27 cellular contexts compared by ENCODE assay signal in genomic region chr19:49718991-49719390, GRCh38. TPM values are rescaled to one million over a fixed set of nuclear protein-coding genes. Genes with fewer than 3 reads are reported as not detected.
DNase-seq lines count a peak whose midpoint lies in the region; ATAC-seq, FAIRE-seq and TF ChIP-seq lines count a peak whose summit lies in the region.
"Had no signal": no experiment of that assay in that cellular context is flagged by ENCODE, and none has a peak within 500 bp of the region (broad histone marks: within the 10 kb centered on the region; RNA-seq: fewer than 3 reads in every experiment).

No MANE protein-coding gene starts in this region.

- H2AFZ ChIP-seq in ACC112 (ENCODE audit: low read length, unreplicated experiment) (no peak overlapping the region), K562 (ENCODE audit: low read depth, low read length) (no peak overlapping the region)
- H2AFZ ChIP-seq: hepatocyte had no signal

- intact Hi-C loops in CD4-positive, alpha-beta memory T cell (cut with micrococcal nuclease): loop anchor here (5.0 kb wide), 1 partner anchor 158 kb away; the partner anchor contains the start of genes AKT1S1 and TBC1D17
- intact Hi-C loops in K562 (cut with micrococcal nuclease): loop anchor here (10.0 kb wide), 1 partner anchor 156 kb away; the partner anchor contains the start of genes AKT1S1 and TBC1D17

- TF ChIP-seq EP300 in K562 (IDR thresholded peaks at IDR 0.05; ENCODE audit: low read length): no peak

- peaks cover 7 to 12% (median 10%) of the 10 kb centered on the region in 4 donors for H3K4me1 Mint-ChIP-seq in CD4-positive, alpha-beta memory T cell
- H3K4me1 Mint-ChIP-seq in nephron: peaks cover 16% of the 10 kb centered on the region

- TF ChIP-seq POLR2A in K562 (conservative IDR thresholded peaks at IDR 0.05): no peak

- H4K20me1 ChIP-seq in K562 (replicated peaks; ENCODE audit: control insufficient read depth, insufficient read depth, low read length): no peaks in the 10 kb centered on the region

- H3K4me3 ChIP-seq in ACC112 (ENCODE audit: low read depth, low read length) (no peak overlapping the region), K562 (no peak overlapping the region)
- H3K4me3 ChIP-seq in CD4-positive, alpha-beta memory T cell (ENCODE audit: low read length in 2 of 2): no peak overlapping the region
- H3K4me3 ChIP-seq: cardiac muscle cell, gastrocnemius medialis, hepatocyte, transverse colon had no signal

- no peak for TF ChIP-seq RAD21 in K562 (CRISPR knock-in tag; conservative IDR thresholded peaks at IDR 0.05 in 1 of 2, IDR thresholded peaks at IDR 0.05 in 1 of 2)

- CTCF ChIA-PET in CD4-positive, alpha-beta memory T cell (lab: Charles Lee; ENCODE audit: partially characterized antibody): no interaction called here
- CTCF ChIA-PET in K562 (lab: Yijun Ruan, JAX; ENCODE audit: low intra/inter-chr PET ratio): no interaction called here

- no peak for FAIRE-seq in K562 (lab: Jason Lieb, UNC)
- FAIRE-seq: HTR-8/SVneo had no signal

- POLR2A ChIA-PET in CD4-positive, alpha-beta memory T cell (lab: Charles Lee; ENCODE audit: partially characterized antibody): interaction anchor here (1.1 kb wide), 1 partner anchor 133 kb away, joined by 3 read pairs; no protein-coding TSS in a partner anchor
- POLR2A ChIA-PET in K562 (lab: Yijun Ruan, JAX): no interaction called here

- H3K9me3 ChIP-seq in CD4-positive, alpha-beta memory T cell (ENCODE audit: control insufficient read depth in 1 of 2, low read length in 2 of 2): no peaks in the 10 kb centered on the region
- no peaks in the 10 kb centered on the region for H3K9me3 ChIP-seq in K562 (replicated peaks; ENCODE audit: control insufficient read depth, insufficient read depth, low read depth, low read length)
- H3K9me3 ChIP-seq: gastrocnemius medialis, transverse colon had no signal

- peak overlapping the region in 7 of 8 donors; percentile 15 to 67 (median 55) for H3K4me3 Mint-ChIP-seq in CD4-positive, alpha-beta memory T cell
- peak overlapping the region; percentile 27 to 63 (median 56) for H3K4me3 Mint-ChIP-seq in nephron

- ATAC-seq in K562 (no peak), GM21529 (IDR thresholded peaks at IDR 0.05; ENCODE audit: unreplicated experiment) (no peak), HG02763 (IDR thresholded peaks at IDR 0.05; ENCODE audit: unreplicated experiment) (no peak)
- ATAC-seq: gastrocnemius medialis, left colon had no signal

- BruUV-seq in K562 (replicated peaks; lab: Mats Ljungman, UMichigan): TSS peak; percentile 71

- H3K9me1 ChIP-seq in K562 (ENCODE audit: control insufficient read depth, insufficient read depth, low read length): no peaks in the 10 kb centered on the region

- H3K79me2 ChIP-seq in ACC112 (ENCODE audit: control insufficient read depth, insufficient read depth, low read length, unreplicated experiment): no peaks in the 10 kb centered on the region
- H3K79me2 ChIP-seq in K562 (ENCODE audit: control insufficient read depth, insufficient read depth, low read length): no peaks in the 10 kb centered on the region
- H3K79me2 ChIP-seq: hepatocyte had no signal

- TF ChIP-seq CTCF in K562 (IDR thresholded peaks at IDR 0.05 in 2 of 3, conservative IDR thresholded peaks at IDR 0.05 in 1 of 3; ENCODE audit: insufficient read depth in 2 of 3, low read depth in 1 of 3, low read length in 3 of 3) (no peak), nephron (IDR thresholded peaks at IDR 0.05; ENCODE audit: unreplicated experiment in 3 of 3) (no peak)

- H3K36me3 ChIP-seq in ACC112 (ENCODE audit: insufficient read depth, low read length) (no peaks in the 10 kb centered on the region), K562 (ENCODE audit: control insufficient read depth, insufficient read depth, low read length) (peaks cover 2% of the 10 kb centered on the region; the same call in 1 of the 3 replicates)
- H3K36me3 ChIP-seq in CD4-positive, alpha-beta memory T cell (ENCODE audit: insufficient read depth, low read length): no peaks in the 10 kb centered on the region
- H3K36me3 ChIP-seq: cardiac muscle cell, gastrocnemius medialis, transverse colon had no signal

- peak overlapping the region in 5 of 7 donors; percentile 47 to 98 (median 79) for H3K27ac Mint-ChIP-seq in CD4-positive, alpha-beta memory T cell
- peak overlapping the region in 2 of 3 experiments; percentile 79 to 93 for H3K27ac Mint-ChIP-seq in nephron

- WGBS in K562 (ENCODE audit: insufficient coverage, low coverage, missing lambda C conversion rate): 81% methylated on average over 6 of the region's 6 CpGs

- no peak overlapping the region for H3K9ac ChIP-seq in K562 (ENCODE audit: insufficient read depth in 1 of 2, low read depth in 2 of 2, low read length in 2 of 2)

- H3K27me3 ChIP-seq in ACC112 (ENCODE audit: insufficient read depth, low read length) (no peaks in the 10 kb centered on the region), K562 (ENCODE audit: control insufficient read depth in 2 of 2, insufficient read depth in 2 of 2, low read length in 2 of 2) (no peaks in the 10 kb centered on the region)
- no peaks in the 10 kb centered on the region for H3K27me3 ChIP-seq in CD4-positive, alpha-beta memory T cell (ENCODE audit: insufficient read depth, low read length)
- H3K27me3 ChIP-seq: cardiac muscle cell, gastrocnemius medialis, hepatocyte, MG63, transverse colon had no signal

- in situ Hi-C loops in K562 (cut with MboI): no loop called here

- H3K4me2 ChIP-seq in K562 (ENCODE audit: insufficient read depth, low read length): no peak overlapping the region
- H3K4me2 ChIP-seq: hepatocyte had no signal

- no peaks in the 10 kb centered on the region for H3K4me1 ChIP-seq in ACC112 (ENCODE audit: control insufficient read depth, insufficient read depth, low read length, unreplicated experiment)
- H3K4me1 ChIP-seq in CD4-positive, alpha-beta memory T cell (ENCODE audit: insufficient read depth, low read length): peaks cover 12% of the 10 kb centered on the region
- peaks cover 8 to 9% of the 10 kb centered on the region in 2 experiments; a peak in 4 of 5 replicates for H3K4me1 ChIP-seq in K562 (replicated peaks in 1 of 2; ENCODE audit: control insufficient read depth in 2 of 2, insufficient read depth in 2 of 2, low read length in 2 of 2)
- H3K4me1 ChIP-seq: gastrocnemius medialis, transverse colon had no signal

- no peaks in the 10 kb centered on the region for H3K27me3 Mint-ChIP-seq in CD4-positive, alpha-beta memory T cell
- no peaks in the 10 kb centered on the region for H3K27me3 Mint-ChIP-seq in nephron (ENCODE audit: low read depth)

- no peak for DNase-seq in CD4-positive, alpha-beta memory T cell
- no peak for DNase-seq in K562 (ENCODE audit: extremely low read depth in 1 of 4, low spot score in 3 of 4)
- DNase-seq in glomerular visceral epithelial cell (ENCODE audit: extremely low spot score): no peak
- DNase-seq: activated T-cell treated with anti-CD3 and anti-CD28 coated beads, Interleukin-2, amount 50 U/mL, for 1 hour; aorta; gastrocnemius medialis; HCEC 1CT; KG1; left colon; mammary epithelial cell; MG63; NCI-H1417; NCI-H2029 treated with DMSO at 0.1 percent for 48 hours; RPMI8226; T-helper 1 cell; transverse colon had no signal

- H3K36me3 Mint-ChIP-seq in CD4-positive, alpha-beta memory T cell: peaks cover 5 to 11% of the 10 kb centered on the region in 2 donors
- peaks cover 4% of the 10 kb centered on the region for H3K36me3 Mint-ChIP-seq in nephron (ENCODE audit: low read depth)

- H3K27ac ChIP-seq in ACC112 (ENCODE audit: low read depth, low read length) (peak overlapping the region; percentile 47; the same call in 1 of the 2 replicates), K562 (ENCODE audit: extremely low read depth, low read depth, low read length) (no peak overlapping the region)
- H3K27ac ChIP-seq in CD4-positive, alpha-beta memory T cell (ENCODE audit: low read depth, low read length): no peak overlapping the region
- H3K27ac ChIP-seq: C4-2B, cardiac muscle cell, gastrocnemius medialis, hepatocyte, transverse colon had no signal

- H3K9me3 Mint-ChIP-seq in CD4-positive, alpha-beta memory T cell: peaks cover 0 to 6% (median 0%) of the 10 kb centered on the region in 8 donors
- no peaks in the 10 kb centered on the region for H3K9me3 Mint-ChIP-seq in nephron

RNA-seq across cellular contexts. Expression of gene CPT1C, which starts 28.1 kb away (rescaled TPM):
- 1 to 10 TPM in 1 of 2 experiments, under 1 TPM in 1; 0.64 to 1.5 TPM for total RNA-seq in CD4-positive, alpha-beta memory T cell
- under 1 TPM; 0.24 to 0.57 TPM for polyA plus RNA-seq in CD4-positive, alpha-beta memory T cell
- 2.6 and 5.2 TPM in 2 replicates for total RNA-seq in K562 (2011; cell fraction: chromatin; rRNA removed; ENCODE audit: low replicate concordance)
- total RNA-seq in K562 (2011; cell fraction: nucleolus; rRNA removed): 3.6 and 3.7 TPM in 2 replicates
- 1.8 and 3.9 TPM in 2 replicates for total RNA-seq in K562 (2011; cell fraction: nucleoplasm; rRNA removed)
- total RNA-seq in K562 (2014; rRNA removed) (2.5 and 2.7 TPM in 2 replicates), K562 (2014; rRNA removed; fragmentation: Illumina TruSeq; extraction: Trizol) (1.9 and 3.0 TPM in 2 replicates), K562 (2015; rRNA removed; fragmentation: Illumina TruSeq; extraction: Trizol) (2.1 and 2.8 TPM in 2 replicates), K562 (2021) (3.1 and 4.4 TPM in 2 replicates)
- polyA plus RNA-seq in K562 (2011; rRNA removed) (1.9 and 3.6 TPM in 2 replicates), K562 (2014; fragmentation: Illumina TruSeq; extraction: Trizol) (4.8 and 5.1 TPM in 2 replicates), K562 (2014; fragmentation: Nextera tagmentation; extraction: Ambion mirVana) (10 to 100 TPM; 11.5 to 12.3 TPM), K562 (2014; rRNA removed) (2.1 and 4.0 TPM in 2 replicates)
- 4.7 and 7.4 TPM in 2 replicates for polyA plus RNA-seq in K562 (2011; cell fraction: cytosol; rRNA removed)
- 3.6 and 4.2 TPM in 2 replicates for polyA plus RNA-seq in K562 (2011; cell fraction: nucleus; rRNA removed)
- polyA plus RNA-seq in K562 (2012): 5.1 and 6.1 TPM in 2 replicates
- 0.53 and 0.96 TPM in 2 replicates for polyA minus RNA-seq in K562 (2011; rRNA and poly(A)+ RNA removed)
- not detected in 2 replicates for polyA minus RNA-seq in K562 (2011; cell fraction: cytosol; rRNA and poly(A)+ RNA removed)
- polyA minus RNA-seq in K562 (2011; cell fraction: nucleus; rRNA and poly(A)+ RNA removed): 0.27 and 2.1 TPM in 2 replicates

RNA-seq across cellular contexts. Expression of gene ADM5, which starts 29.6 kb away (rescaled TPM):
- 1 to 10 TPM; 4.0 to 4.4 TPM for total RNA-seq in CD4-positive, alpha-beta memory T cell
- polyA plus RNA-seq in CD4-positive, alpha-beta memory T cell: under 1 TPM in 1 of 2 donors, not detected in 1; 0.24 TPM
- 13.0 and 50.8 TPM in 2 replicates for total RNA-seq in K562 (2011; cell fraction: chromatin; rRNA removed; ENCODE audit: low replicate concordance)
- 29.6 and 33.4 TPM in 2 replicates for total RNA-seq in K562 (2011; cell fraction: nucleolus; rRNA removed)
- total RNA-seq in K562 (2011; cell fraction: nucleoplasm; rRNA removed): 21.0 and 23.9 TPM in 2 replicates
- total RNA-seq in K562 (2014; rRNA removed) (2.4 and 2.7 TPM in 2 replicates), K562 (2014; rRNA removed; fragmentation: Illumina TruSeq; extraction: Trizol) (0.32 and 0.47 TPM in 2 replicates), K562 (2015; rRNA removed; fragmentation: Illumina TruSeq; extraction: Trizol) (1.9 and 2.4 TPM in 2 replicates), K562 (2021) (5.4 and 7.0 TPM in 2 replicates)
- polyA plus RNA-seq in K562 (2011; rRNA removed) (1.3 and 2.2 TPM in 2 replicates), K562 (2014; fragmentation: Illumina TruSeq; extraction: Trizol) (2.1 and 2.7 TPM in 2 replicates), K562 (2014; fragmentation: Nextera tagmentation; extraction: Ambion mirVana) (under 1 TPM in 1 of 2 experiments, not detected in 1; 0.13 TPM), K562 (2014; rRNA removed) (5.7 and 8.4 TPM in 2 replicates)
- polyA plus RNA-seq in K562 (2011; cell fraction: cytosol; rRNA removed): 1.8 and 4.7 TPM in 2 replicates
- 24.4 and 55.5 TPM in 2 replicates for polyA plus RNA-seq in K562 (2011; cell fraction: nucleus; rRNA removed)
- polyA plus RNA-seq in K562 (2012): 3.6 and 4.4 TPM in 2 replicates
- polyA minus RNA-seq in K562 (2011; rRNA and poly(A)+ RNA removed): 0.15 and 0.60 TPM in 2 replicates
- 1.0 and 1.3 TPM in 2 replicates for polyA minus RNA-seq in K562 (2011; cell fraction: cytosol; rRNA and poly(A)+ RNA removed)
- 6.1 and 6.9 TPM in 2 replicates for polyA minus RNA-seq in K562 (2011; cell fraction: nucleus; rRNA and poly(A)+ RNA removed)
- polyA plus RNA-seq: hepatocyte had no signal

RNA-seq across cellular contexts. Expression of gene PRMT1, which starts 41.9 kb away (rescaled TPM):
- total RNA-seq in CD4-positive, alpha-beta memory T cell: 10 to 100 TPM; 76.6 to 92.9 TPM
- polyA plus RNA-seq in CD4-positive, alpha-beta memory T cell: 100 to 1,000 TPM; 140 to 213 TPM
- total RNA-seq in K562 (2011; cell fraction: chromatin; rRNA removed; ENCODE audit: low replicate concordance): 329 and 693 TPM in 2 replicates
- 420 and 469 TPM in 2 replicates for total RNA-seq in K562 (2011; cell fraction: nucleolus; rRNA removed)
- 336 and 338 TPM in 2 replicates for total RNA-seq in K562 (2011; cell fraction: nucleoplasm; rRNA removed)
- total RNA-seq in K562 (2014; rRNA removed) (371 and 483 TPM in 2 replicates), K562 (2014; rRNA removed; fragmentation: Illumina TruSeq; extraction: Trizol) (132 and 169 TPM in 2 replicates), K562 (2015; rRNA removed; fragmentation: Illumina TruSeq; extraction: Trizol) (326 and 337 TPM in 2 replicates), K562 (2021) (324 and 326 TPM in 2 replicates)
- polyA plus RNA-seq in K562 (2011; rRNA removed) (407 and 436 TPM in 2 replicates), K562 (2014; fragmentation: Illumina TruSeq; extraction: Trizol) (446 and 465 TPM in 2 replicates), K562 (2014; fragmentation: Nextera tagmentation; extraction: Ambion mirVana) (10 to 100 TPM; 13.3 to 74.0 TPM), K562 (2014; rRNA removed) (464 and 510 TPM in 2 replicates)
- polyA plus RNA-seq in K562 (2011; cell fraction: cytosol; rRNA removed): 562 and 863 TPM in 2 replicates
- polyA plus RNA-seq in K562 (2011; cell fraction: nucleus; rRNA removed): 575 and 667 TPM in 2 replicates
- polyA plus RNA-seq in K562 (2012): 194 and 423 TPM in 2 replicates
- 337 and 429 TPM in 2 replicates for polyA minus RNA-seq in K562 (2011; rRNA and poly(A)+ RNA removed)
- polyA minus RNA-seq in K562 (2011; cell fraction: cytosol; rRNA and poly(A)+ RNA removed): 187 and 188 TPM in 2 replicates
- polyA minus RNA-seq in K562 (2011; cell fraction: nucleus; rRNA and poly(A)+ RNA removed): 171 and 244 TPM in 2 replicates

RNA-seq across cellular contexts. Expression of gene TSKS, which starts 44.1 kb away (rescaled TPM):
- total RNA-seq in CD4-positive, alpha-beta memory T cell: 1 to 10 TPM in 1 of 2 experiments, under 1 TPM in 1; 0.90 to 1.1 TPM
- polyA plus RNA-seq in CD4-positive, alpha-beta memory T cell: under 1 TPM; 0.16 to 0.56 TPM
- 3.2 and 5.6 TPM in 2 replicates for total RNA-seq in K562 (2011; cell fraction: chromatin; rRNA removed; ENCODE audit: low replicate concordance)
- total RNA-seq in K562 (2011; cell fraction: nucleolus; rRNA removed): 4.0 and 5.0 TPM in 2 replicates
- total RNA-seq in K562 (2011; cell fraction: nucleoplasm; rRNA removed): 2.4 TPM in 2 replicates
- total RNA-seq in K562 (2014; rRNA removed) (3.3 and 4.5 TPM in 2 replicates), K562 (2014; rRNA removed; fragmentation: Illumina TruSeq; extraction: Trizol) (0.64 and 0.80 TPM in 2 replicates), K562 (2015; rRNA removed; fragmentation: Illumina TruSeq; extraction: Trizol) (1.2 and 1.3 TPM in 2 replicates), K562 (2021) (2.3 and 2.4 TPM in 2 replicates)
- polyA plus RNA-seq in K562 (2011; rRNA removed) (0.75 and 1.4 TPM in 2 replicates), K562 (2014; fragmentation: Illumina TruSeq; extraction: Trizol) (0.70 and 1.2 TPM in 2 replicates), K562 (2014; fragmentation: Nextera tagmentation; extraction: Ambion mirVana) (under 1 TPM; 0.14 to 0.35 TPM), K562 (2014; rRNA removed) (1.9 and 2.2 TPM in 2 replicates)
- polyA plus RNA-seq in K562 (2011; cell fraction: cytosol; rRNA removed): 1.0 and 1.6 TPM in 2 replicates
- 2.7 and 3.3 TPM in 2 replicates for polyA plus RNA-seq in K562 (2011; cell fraction: nucleus; rRNA removed)
- 2.9 and 4.5 TPM in 2 replicates for polyA plus RNA-seq in K562 (2012)
- 0.42 and 0.49 TPM in 2 replicates for polyA minus RNA-seq in K562 (2011; rRNA and poly(A)+ RNA removed)
- polyA minus RNA-seq in K562 (2011; cell fraction: cytosol; rRNA and poly(A)+ RNA removed): 0.86 and 1.0 TPM in 2 replicates
- polyA minus RNA-seq in K562 (2011; cell fraction: nucleus; rRNA and poly(A)+ RNA removed): 1.4 and 2.2 TPM in 2 replicates
- total RNA-seq: Daoy, hepatocyte, mammary epithelial cell, renal cortical epithelial cell, SK-MEL-5 had no signal
- polyA plus RNA-seq: cardiac muscle cell, hepatocyte, mammary epithelial cell had no signal

RNA-seq across cellular contexts. Expression of gene AP2A1, which starts 47.8 kb away (rescaled TPM):
- total RNA-seq in CD4-positive, alpha-beta memory T cell: 10 to 100 TPM; 55.5 to 56.2 TPM
- 1 to 10 TPM; 2.6 to 9.5 TPM for polyA plus RNA-seq in CD4-positive, alpha-beta memory T cell
- total RNA-seq in K562 (2011; cell fraction: chromatin; rRNA removed; ENCODE audit: low replicate concordance): 142 and 352 TPM in 2 replicates
- 179 and 183 TPM in 2 replicates for total RNA-seq in K562 (2011; cell fraction: nucleolus; rRNA removed)
- total RNA-seq in K562 (2011; cell fraction: nucleoplasm; rRNA removed): 173 and 215 TPM in 2 replicates
- total RNA-seq in K562 (2014; rRNA removed) (77.6 and 109 TPM in 2 replicates), K562 (2014; rRNA removed; fragmentation: Illumina TruSeq; extraction: Trizol) (21.5 and 23.4 TPM in 2 replicates), K562 (2015; rRNA removed; fragmentation: Illumina TruSeq; extraction: Trizol) (29.1 and 31.8 TPM in 2 replicates), K562 (2021) (138 and 150 TPM in 2 replicates)
- polyA plus RNA-seq in K562 (2011; rRNA removed) (31.9 and 75.2 TPM in 2 replicates), K562 (2014; fragmentation: Illumina TruSeq; extraction: Trizol) (47.0 and 81.3 TPM in 2 replicates), K562 (2014; fragmentation: Nextera tagmentation; extraction: Ambion mirVana) (1 to 10 TPM in 1 of 2 experiments, under 1 TPM in 1; 0.55 to 1.5 TPM), K562 (2014; rRNA removed) (89.6 and 91.9 TPM in 2 replicates)
- polyA plus RNA-seq in K562 (2011; cell fraction: cytosol; rRNA removed): 57.0 and 118 TPM in 2 replicates
- polyA plus RNA-seq in K562 (2011; cell fraction: nucleus; rRNA removed): 98.4 and 141 TPM in 2 replicates
- polyA plus RNA-seq in K562 (2012): 97.7 and 117 TPM in 2 replicates
- polyA minus RNA-seq in K562 (2011; rRNA and poly(A)+ RNA removed): 65.8 and 75.2 TPM in 2 replicates
- 102 and 161 TPM in 2 replicates for polyA minus RNA-seq in K562 (2011; cell fraction: cytosol; rRNA and poly(A)+ RNA removed)
- polyA minus RNA-seq in K562 (2011; cell fraction: nucleus; rRNA and poly(A)+ RNA removed): 54.4 and 66.2 TPM in 2 replicates
